1 cellular context compared by ENCODE assay signal in the genomic region with DNA sequence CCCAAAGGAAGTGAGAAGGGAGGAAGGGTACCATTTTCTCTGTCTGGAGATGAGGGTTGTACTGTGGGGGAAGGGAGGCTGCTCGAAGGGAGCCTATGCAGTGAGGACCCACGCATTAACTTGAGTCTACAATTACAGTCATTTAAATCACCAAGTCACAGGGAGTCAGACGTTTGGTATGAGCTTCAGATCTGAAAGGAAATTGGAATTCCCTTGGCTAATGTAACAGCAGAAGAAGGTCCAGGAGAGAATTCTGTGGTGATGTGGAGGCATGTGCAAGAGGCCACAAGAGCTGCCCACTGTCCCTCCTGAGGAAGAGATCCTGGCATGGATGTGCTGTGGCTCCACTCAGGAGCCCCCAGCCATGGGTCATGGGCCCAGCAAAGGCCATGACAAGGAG.
TF ChIP-seq lines count a peak whose summit lies in the region.

No MANE protein-coding gene starts in this region.

TF ChIP-seq in K562, 482 proteins besides CTCF, POLR2A, EP300 and RAD21 (continued from another document):
- TF ChIP-seq, protein P1, sequence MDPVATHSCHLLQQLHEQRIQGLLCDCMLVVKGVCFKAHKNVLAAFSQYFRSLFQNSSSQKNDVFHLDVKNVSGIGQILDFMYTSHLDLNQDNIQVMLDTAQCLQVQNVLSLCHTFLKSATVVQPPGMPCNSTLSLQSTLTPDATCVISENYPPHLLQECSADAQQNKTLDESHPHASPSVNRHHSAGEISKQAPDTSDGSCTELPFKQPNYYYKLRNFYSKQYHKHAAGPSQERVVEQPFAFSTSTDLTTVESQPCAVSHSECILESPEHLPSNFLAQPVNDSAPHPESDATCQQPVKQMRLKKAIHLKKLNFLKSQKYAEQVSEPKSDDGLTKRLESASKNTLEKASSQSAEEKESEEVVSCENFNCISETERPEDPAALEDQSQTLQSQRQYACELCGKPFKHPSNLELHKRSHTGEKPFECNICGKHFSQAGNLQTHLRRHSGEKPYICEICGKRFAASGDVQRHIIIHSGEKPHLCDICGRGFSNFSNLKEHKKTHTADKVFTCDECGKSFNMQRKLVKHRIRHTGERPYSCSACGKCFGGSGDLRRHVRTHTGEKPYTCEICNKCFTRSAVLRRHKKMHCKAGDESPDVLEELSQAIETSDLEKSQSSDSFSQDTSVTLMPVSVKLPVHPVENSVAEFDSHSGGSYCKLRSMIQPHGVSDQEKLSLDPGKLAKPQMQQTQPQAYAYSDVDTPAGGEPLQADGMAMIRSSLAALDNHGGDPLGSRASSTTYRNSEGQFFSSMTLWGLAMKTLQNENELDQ (CRISPR knock-in tag; IDR thresholded peaks at IDR 0.05; ENCODE audit: borderline replicate concordance), result no peak
- no peak for TF ChIP-seq ZNF431 (CRISPR knock-in tag; IDR thresholded peaks at IDR 0.05)
- TF ChIP-seq, protein P2, sequence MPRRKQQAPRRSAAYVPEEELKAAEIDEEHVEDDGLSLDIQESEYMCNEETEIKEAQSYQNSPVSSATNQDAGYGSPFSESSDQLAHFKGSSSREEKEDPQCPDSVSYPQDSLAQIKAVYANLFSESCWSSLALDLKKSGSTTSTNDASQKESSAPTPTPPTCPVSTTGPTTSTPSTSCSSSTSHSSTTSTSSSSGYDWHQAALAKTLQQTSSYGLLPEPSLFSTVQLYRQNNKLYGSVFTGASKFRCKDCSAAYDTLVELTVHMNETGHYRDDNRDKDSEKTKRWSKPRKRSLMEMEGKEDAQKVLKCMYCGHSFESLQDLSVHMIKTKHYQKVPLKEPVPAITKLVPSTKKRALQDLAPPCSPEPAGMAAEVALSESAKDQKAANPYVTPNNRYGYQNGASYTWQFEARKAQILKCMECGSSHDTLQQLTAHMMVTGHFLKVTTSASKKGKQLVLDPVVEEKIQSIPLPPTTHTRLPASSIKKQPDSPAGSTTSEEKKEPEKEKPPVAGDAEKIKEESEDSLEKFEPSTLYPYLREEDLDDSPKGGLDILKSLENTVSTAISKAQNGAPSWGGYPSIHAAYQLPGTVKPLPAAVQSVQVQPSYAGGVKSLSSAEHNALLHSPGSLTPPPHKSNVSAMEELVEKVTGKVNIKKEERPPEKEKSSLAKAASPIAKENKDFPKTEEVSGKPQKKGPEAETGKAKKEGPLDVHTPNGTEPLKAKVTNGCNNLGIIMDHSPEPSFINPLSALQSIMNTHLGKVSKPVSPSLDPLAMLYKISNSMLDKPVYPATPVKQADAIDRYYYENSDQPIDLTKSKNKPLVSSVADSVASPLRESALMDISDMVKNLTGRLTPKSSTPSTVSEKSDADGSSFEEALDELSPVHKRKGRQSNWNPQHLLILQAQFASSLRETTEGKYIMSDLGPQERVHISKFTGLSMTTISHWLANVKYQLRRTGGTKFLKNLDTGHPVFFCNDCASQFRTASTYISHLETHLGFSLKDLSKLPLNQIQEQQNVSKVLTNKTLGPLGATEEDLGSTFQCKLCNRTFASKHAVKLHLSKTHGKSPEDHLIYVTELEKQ (CRISPR knock-in tag; IDR thresholded peaks at IDR 0.05), result no peak
- TF ChIP-seq, protein P3, sequence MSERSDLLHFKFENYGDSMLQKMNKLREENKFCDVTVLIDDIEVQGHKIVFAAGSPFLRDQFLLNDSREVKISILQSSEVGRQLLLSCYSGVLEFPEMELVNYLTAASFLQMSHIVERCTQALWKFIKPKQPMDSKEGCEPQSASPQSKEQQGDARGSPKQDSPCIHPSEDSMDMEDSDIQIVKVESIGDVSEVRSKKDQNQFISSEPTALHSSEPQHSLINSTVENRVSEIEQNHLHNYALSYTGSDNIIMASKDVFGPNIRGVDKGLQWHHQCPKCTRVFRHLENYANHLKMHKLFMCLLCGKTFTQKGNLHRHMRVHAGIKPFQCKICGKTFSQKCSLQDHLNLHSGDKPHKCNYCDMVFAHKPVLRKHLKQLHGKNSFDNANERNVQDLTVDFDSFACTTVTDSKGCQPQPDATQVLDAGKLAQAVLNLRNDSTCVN (CRISPR knock-in tag; IDR thresholded peaks at IDR 0.05), result no peak
